In genomic region chr4:109026588-109026987, GRCh38 we compare ENCODE assay signal across 18 cellular contexts.
DNase-seq lines count a peak whose midpoint lies in the region; ATAC-seq, FAIRE-seq and TF ChIP-seq lines count a peak whose summit lies in the region.
"Had no signal": no experiment of that assay in that cellular context is flagged by ENCODE, and none has a peak within 500 bp of the region (broad histone marks: within the 10 kb centered on the region; RNA-seq: fewer than 3 reads in every experiment).

No MANE protein-coding gene starts in this region.

- H3K4me1 Mint-ChIP-seq in GM23338 (no peaks in the 10 kb centered on the region), astrocyte (ENCODE audit: low read depth, unreplicated experiment) (peaks cover 5% of the 10 kb centered on the region), nephron progenitor cell (peaks cover 2% of the 10 kb centered on the region)
- no peaks in the 10 kb centered on the region for H3K4me1 Mint-ChIP-seq in activated naive CD4-positive, alpha-beta T cell treated with anti-CD3 and anti-CD28 coated beads for 36 hours (ENCODE audit: low read depth)
- H3K4me1 Mint-ChIP-seq: IgD-negative memory B cell had no signal

- peaks cover 7% of the 10 kb centered on the region for H3K36me3 Mint-ChIP-seq in GM23338 (ENCODE audit: low read depth)
- no peaks in the 10 kb centered on the region for H3K36me3 Mint-ChIP-seq in astrocyte (ENCODE audit: low read depth, unreplicated experiment)
- H3K36me3 Mint-ChIP-seq in activated naive CD4-positive, alpha-beta T cell treated with anti-CD3 and anti-CD28 coated beads for 36 hours (ENCODE audit: low read depth): no peaks in the 10 kb centered on the region
- H3K36me3 Mint-ChIP-seq in nephron progenitor cell (ENCODE audit: low read depth): peaks cover 7% of the 10 kb centered on the region
- H3K36me3 Mint-ChIP-seq: IgD-negative memory B cell had no signal

- DNase-seq in GM23338 (ENCODE audit: low spot score) (no peak), astrocyte (ENCODE audit: low read depth) (peak; percentile 39), fibroblast of peridontal ligament (ENCODE audit: extremely low read depth) (peak; percentile 38), NOMO-1 (lab: John Stamatoyannopoulos, UW; ENCODE audit: unreplicated experiment in 2 of 2) (no peak), heart right ventricle (no peak), nephron progenitor cell (no peak)
- no peak for DNase-seq in activated naive CD4-positive, alpha-beta T cell treated with anti-CD3 and anti-CD28 coated beads for 36 hours
- DNase-seq: NCI-H1092, NCI-H1694 treated with DMSO at 0.1 percent for 48 hours, NCI-H446 treated with DMSO at 0.1 percent for 48 hours, SHP77 treated with DMSO at 0.1 percent for 48 hours, SW 1271 had no signal

- H3K79me2 ChIP-seq in GM23338 (replicated peaks; ENCODE audit: insufficient read depth) (no peaks in the 10 kb centered on the region), astrocyte (ENCODE audit: insufficient read depth, low read length) (no peaks in the 10 kb centered on the region)

- ATAC-seq in GM23338: no peak
- ATAC-seq in heart right ventricle: no peak

- H3K36me3 ChIP-seq in GM23338 (ENCODE audit: insufficient read depth) (peaks cover 5% of the 10 kb centered on the region; the same call in 1 of the 2 replicates), astrocyte (ENCODE audit: insufficient read depth, low read length) (no peaks in the 10 kb centered on the region), skeletal muscle satellite cell (ENCODE audit: insufficient read depth, low read length) (peaks cover 4% of the 10 kb centered on the region), heart right ventricle (no peaks in the 10 kb centered on the region)
- H3K36me3 ChIP-seq: BLaER1 treated with 17β-estradiol and CSF1 and Interleukin-3, amounts not matched to agents 10 nM and 100 nM; HAP-1 had no signal

- H3K27me3 ChIP-seq in GM23338 (ENCODE audit: insufficient read depth) (no peaks in the 10 kb centered on the region), astrocyte (ENCODE audit: insufficient read depth, low read length) (no peaks in the 10 kb centered on the region), skeletal muscle satellite cell (ENCODE audit: control insufficient read depth, insufficient read depth, low read length) (no peaks in the 10 kb centered on the region), heart right ventricle (no peaks in the 10 kb centered on the region)
- H3K27me3 ChIP-seq: BLaER1 treated with 17β-estradiol and CSF1 and Interleukin-3, amounts not matched to agents 10 nM and 100 nM had no signal

- no peak overlapping the region for H2AFZ ChIP-seq in GM23338
- H2AFZ ChIP-seq in astrocyte (ENCODE audit: low read depth, low read length): peak overlapping the region; percentile 26

- 0 out of 2 replicates have a peak overlapping the region, but pooled peaks have one; percentile 7 for H3K27ac ChIP-seq in GM23338 (ENCODE audit: low read depth)
- no peak overlapping the region for H3K27ac ChIP-seq in astrocyte (ENCODE audit: low read depth, low read length)
- no peak overlapping the region for H3K27ac ChIP-seq in heart right ventricle
- H3K27ac ChIP-seq: BLaER1 treated with 17β-estradiol and CSF1 and Interleukin-3, amounts not matched to agents 10 nM and 100 nM had no signal

- TF ChIP-seq CTCF in GM23338 (conservative IDR thresholded peaks at IDR 0.05; ENCODE audit: low read depth in 2 of 2) (no peak), astrocyte (IDR thresholded peaks at IDR 0.05; ENCODE audit: insufficient read depth, low read depth, low read length) (no peak), heart right ventricle (IDR thresholded peaks at IDR 0.05) (no peak), nephron progenitor cell (IDR thresholded peaks at IDR 0.05) (no peak)

- H3K9me2 ChIP-seq in GM23338 (ENCODE audit: insufficient read depth): 0 out of 2 replicates have a peak, but pooled peaks cover 4% of the 10 kb centered on the region

- no peaks in the 10 kb centered on the region for H4K20me1 ChIP-seq in GM23338 (replicated peaks; ENCODE audit: insufficient read depth)
- H4K20me1 ChIP-seq in astrocyte (ENCODE audit: insufficient read depth, low read length): no peaks in the 10 kb centered on the region
- H4K20me1 ChIP-seq: BLaER1 treated with 17β-estradiol and CSF1 and Interleukin-3, amounts not matched to agents 10 nM and 100 nM had no signal

- H3K4me3 Mint-ChIP-seq in GM23338 (no peak overlapping the region), astrocyte (ENCODE audit: unreplicated experiment) (no peak overlapping the region), nephron progenitor cell (no peak overlapping the region)
- H3K4me3 Mint-ChIP-seq in activated naive CD4-positive, alpha-beta T cell treated with anti-CD3 and anti-CD28 coated beads for 36 hours: no peak overlapping the region
- H3K4me3 Mint-ChIP-seq: IgD-negative memory B cell had no signal

- H3K4me1 ChIP-seq in GM23338 (ENCODE audit: insufficient read depth) (no peaks in the 10 kb centered on the region), astrocyte (ENCODE audit: insufficient read depth, low read length) (peaks cover 3% of the 10 kb centered on the region), skeletal muscle satellite cell (ENCODE audit: control insufficient read depth, insufficient read depth, low read length) (peaks cover 10% of the 10 kb centered on the region), heart right ventricle (no peaks in the 10 kb centered on the region)
- H3K4me1 ChIP-seq: BLaER1 treated with 17β-estradiol and CSF1 and Interleukin-3, amounts not matched to agents 10 nM and 100 nM; HAP-1 had no signal

- H3K4me3 ChIP-seq in GM23338 (no peak overlapping the region), astrocyte (ENCODE audit: insufficient read depth, low read depth, low read length) (no peak overlapping the region), skeletal muscle satellite cell (ENCODE audit: low read length) (no peak overlapping the region), heart right ventricle (no peak overlapping the region)
- H3K4me3 ChIP-seq: BLaER1 treated with 17β-estradiol and CSF1 and Interleukin-3, amounts not matched to agents 10 nM and 100 nM; HAP-1 had no signal

- H3K9me3 Mint-ChIP-seq in GM23338: peaks cover 8% of the 10 kb centered on the region
- peaks cover 9% of the 10 kb centered on the region for H3K9me3 Mint-ChIP-seq in astrocyte (ENCODE audit: unreplicated experiment)
- H3K9me3 Mint-ChIP-seq in activated naive CD4-positive, alpha-beta T cell treated with anti-CD3 and anti-CD28 coated beads for 36 hours: peaks cover 8% of the 10 kb centered on the region
- peaks cover 10% of the 10 kb centered on the region for H3K9me3 Mint-ChIP-seq in nephron progenitor cell

- peaks cover 4% of the 10 kb centered on the region for H3K27me3 Mint-ChIP-seq in GM23338 (ENCODE audit: insufficient read depth, low read depth, poor library complexity)
- no peaks in the 10 kb centered on the region for H3K27me3 Mint-ChIP-seq in astrocyte (ENCODE audit: low read depth, unreplicated experiment)
- H3K27me3 Mint-ChIP-seq in activated naive CD4-positive, alpha-beta T cell treated with anti-CD3 and anti-CD28 coated beads for 36 hours (ENCODE audit: low read depth): no peaks in the 10 kb centered on the region
- peaks cover 9% of the 10 kb centered on the region for H3K27me3 Mint-ChIP-seq in nephron progenitor cell (ENCODE audit: low read depth, poor library complexity)

- H3K9me3 ChIP-seq in astrocyte (ENCODE audit: insufficient read depth, low read depth, low read length) (peaks cover 3% of the 10 kb centered on the region), skeletal muscle satellite cell (replicated peaks; ENCODE audit: low read length) (no peaks in the 10 kb centered on the region), heart right ventricle (peaks cover 0 to 15% (median 0%) of the 10 kb centered on the region in 11 donors)
- H3K9me3 ChIP-seq: HAP-1 had no signal

- CTCF ChIA-PET in activated naive CD4-positive, alpha-beta T cell treated with anti-CD3 and anti-CD28 coated beads for 36 hours (lab: Charles Lee): no interaction called here

- intact Hi-C loops in activated naive CD4-positive, alpha-beta T cell treated with anti-CD3 and anti-CD28 coated beads for 36 hours (cut with micrococcal nuclease): no loop called here
- intact Hi-C loops in heart right ventricle (cut with DNase I): no loop called here

- 83 to 85% methylated on average over 4 of the region's 4 CpGs for WGBS in heart right ventricle, 2 donors

- no peak for FAIRE-seq in astrocyte (lab: Jason Lieb, UNC)
- FAIRE-seq: GM12891, RCC 7860 had no signal

- no peaks in the 10 kb centered on the region for H3F3A ChIP-seq in GM23338 (replicated peaks; ENCODE audit: low read depth)

- H3K27ac Mint-ChIP-seq in GM23338 (no peak overlapping the region), astrocyte (ENCODE audit: unreplicated experiment) (no peak overlapping the region), nephron progenitor cell (no peak overlapping the region)
- no peak overlapping the region for H3K27ac Mint-ChIP-seq in activated naive CD4-positive, alpha-beta T cell treated with anti-CD3 and anti-CD28 coated beads for 36 hours
- H3K27ac Mint-ChIP-seq: IgD-negative memory B cell had no signal

- H3K9ac ChIP-seq in astrocyte (ENCODE audit: low read length) (no peak overlapping the region), skeletal muscle satellite cell (ENCODE audit: low read depth, low read length) (no peak overlapping the region)
- H3K9ac ChIP-seq: BLaER1 treated with 17β-estradiol and CSF1 and Interleukin-3, amounts not matched to agents 10 nM and 100 nM had no signal

- H3K4me2 ChIP-seq in GM23338 (no peak overlapping the region), astrocyte (ENCODE audit: low read length) (peak overlapping the region; percentile 54), skeletal muscle satellite cell (ENCODE audit: low read length) (peak overlapping the region; percentile 47)
- H3K4me2 ChIP-seq: BLaER1 treated with 17β-estradiol and CSF1 and Interleukin-3, amounts not matched to agents 10 nM and 100 nM had no signal

TF ChIP-seq in GM23338, 12 proteins besides CTCF, POLR2A, EP300 and RAD21 (continues in another document):
- no peak for TF ChIP-seq POLR2AphosphoS5 (IDR thresholded peaks at IDR 0.05; ENCODE audit: low read depth)

Comparison
In these comparisons a context has a peak if more than half of its experiments do, and no peak if none do; other contexts are left out.
1. DNase-seq: peak in astrocyte (single experiment) and fibroblast of peridontal ligament (single experiment); none in GM23338 (single experiment), activated naive CD4-positive, alpha-beta T cell treated with anti-CD3 and anti-CD28 coated beads for 36 hours (single experiment), NOMO-1 (0 of 2), heart right ventricle (0 of 2) and nephron progenitor cell (single experiment).